ENCODE assay signal across 31 cellular contexts in genomic region chr6:38925110-38925509, GRCh38.
DNase-seq lines count a peak whose midpoint lies in the region; ATAC-seq and TF ChIP-seq lines count a peak whose summit lies in the region.
"Had no signal": no experiment of that assay in that cellular context is flagged by ENCODE, and none has a peak within 500 bp of the region (broad histone marks: within the 10 kb centered on the region; RNA-seq: fewer than 3 reads in every experiment).

No MANE protein-coding gene starts in this region.

- H3K36me3 Mint-ChIP-seq in WTC11, result no peaks in the 10 kb centered on the region
- H3K36me3 Mint-ChIP-seq in mesothelial cell of epicardium, result no peaks in the 10 kb centered on the region
- H3K36me3 Mint-ChIP-seq: CD14-positive monocyte; CD4-positive, alpha-beta memory T cell; CD4-positive, CD25-positive, alpha-beta regulatory T cell; CD8-positive, alpha-beta memory T cell; CD8-positive, alpha-beta T cell had no signal

- CTCF ChIA-PET in WTC11 (lab: Charles Lee), result interaction anchor here (1.0 to 1.6 kb wide), 2 partner anchors 52 to 177 kb away, joined by 3 to 4 read pairs; no protein-coding TSS in a partner anchor

- H2AK5ac ChIP-seq in mesendoderm (ENCODE audit: low read length), result no peak overlapping the region

- no peak overlapping the region for H3K9ac ChIP-seq in mesendoderm (ENCODE audit: low read length)
- H3K9ac ChIP-seq: BLaER1; BLaER1 treated with 17β-estradiol and CSF1 and Interleukin-3, amounts not matched to agents 10 nM and 100 nM had no signal

- no peaks in the 10 kb centered on the region for H3K79me1 ChIP-seq in mesendoderm (ENCODE audit: low read length)

- no peak overlapping the region for H3K18ac ChIP-seq in mesendoderm (ENCODE audit: low read length)

- H2BK5ac ChIP-seq in mesendoderm (ENCODE audit: low read length), result no peak overlapping the region

- no peak overlapping the region for H3K23ac ChIP-seq in mesendoderm (ENCODE audit: low read length)

- H3K4me3 ChIP-seq in mesendoderm (ENCODE audit: low read length) (no peak overlapping the region), prostate gland (no peak overlapping the region)
- H3K4me3 ChIP-seq: A549; BLaER1; BLaER1 treated with 17β-estradiol and CSF1 and Interleukin-3, amounts not matched to agents 10 nM and 100 nM had no signal

- peaks cover 58% of the 10 kb centered on the region for H3K4me1 Mint-ChIP-seq in WTC11
- no peaks in the 10 kb centered on the region for H3K4me1 Mint-ChIP-seq in mesothelial cell of epicardium
- H3K4me1 Mint-ChIP-seq: B cell; CD14-positive monocyte; CD4-positive, alpha-beta memory T cell; CD8-positive, alpha-beta memory T cell had no signal

- H3K9me3 Mint-ChIP-seq in WTC11 (no peaks in the 10 kb centered on the region), mesothelial cell of epicardium (no peaks in the 10 kb centered on the region)
- H3K9me3 Mint-ChIP-seq: CD14-positive monocyte; CD4-positive, alpha-beta memory T cell; CD4-positive, alpha-beta T cell; CD4-positive, CD25-positive, alpha-beta regulatory T cell; CD8-positive, alpha-beta memory T cell; CD8-positive, alpha-beta T cell had no signal

- POLR2A ChIA-PET in WTC11 (lab: Charles Lee), result no interaction called here

- H4K8ac ChIP-seq in mesendoderm (ENCODE audit: low read depth, low read length), result no peak overlapping the region

- no peak for TF ChIP-seq CTCF in WTC11 (IDR thresholded peaks at IDR 0.05)
- TF ChIP-seq CTCF in mesothelial cell of epicardium (IDR thresholded peaks at IDR 0.05; ENCODE audit: unreplicated experiment), result no peak
- no peak for TF ChIP-seq CTCF in prostate gland (IDR thresholded peaks at IDR 0.05)

- WGBS in mesendoderm (ENCODE audit: extremely low coverage, insufficient coverage, low lambda C conversion rate), result no CpG with 5 or more reads among the region's 4 CpGs
- 94% methylated on average over 4 of the region's 4 CpGs for WGBS in prostate gland

- H3K9me3 ChIP-seq in prostate gland, result no peaks in the 10 kb centered on the region
- H3K9me3 ChIP-seq: A549; BE2C; BLaER1; BLaER1 treated with 17β-estradiol and CSF1 and Interleukin-3, amounts not matched to agents 10 nM and 100 nM; Caco-2 had no signal

- H3K56ac ChIP-seq in mesendoderm (ENCODE audit: low read length), result no peak overlapping the region

- no peak overlapping the region for H4K5ac ChIP-seq in mesendoderm (ENCODE audit: low read length)

- ATAC-seq in WTC11, result no peak
- ATAC-seq: A549; CD8-positive, alpha-beta T cell had no signal

- no peaks in the 10 kb centered on the region for H3K79me2 ChIP-seq in mesendoderm (ENCODE audit: control insufficient read depth, insufficient read depth, low read length)

- H3K36me3 ChIP-seq in mesendoderm (ENCODE audit: control insufficient read depth, insufficient read depth, low read length) (no peaks in the 10 kb centered on the region), prostate gland (no peaks in the 10 kb centered on the region)
- H3K36me3 ChIP-seq: BE2C; BLaER1; BLaER1 treated with 17β-estradiol and CSF1 and Interleukin-3, amounts not matched to agents 10 nM and 100 nM had no signal

- DNase-seq in WTC11 (ENCODE audit: low spot score) (no peak), mesendoderm (no peak), mesothelial cell of epicardium (ENCODE audit: low spot score in 2 of 2, unreplicated experiment in 2 of 2) (no peak), prostate gland (ENCODE audit: low spot score) (no peak)
- DNase-seq: 8988T; ACHN; AML-193; BE2C; C1 segment of cervical spinal cord; Caco-2; Calu3; CD4-positive, alpha-beta memory T cell; CD4-positive, alpha-beta T cell; CD4-positive, CD25-positive, alpha-beta regulatory T cell; CD8-positive, alpha-beta memory T cell; CD8-positive, alpha-beta T cell; COR-L47; DMS 273 treated with DMSO at 0.1 percent for 48 hours; DMS153; DMS53; DMS79; DMS79 treated with DMSO at 0.1 percent for 48 hours; DND-41; EL had no signal

- TF ChIP-seq POLR2A in prostate gland (IDR thresholded peaks at IDR 0.05), result no peak

- H3K27ac ChIP-seq in mesendoderm (ENCODE audit: low read depth, low read length) (no peak overlapping the region), prostate gland (no peak overlapping the region)
- H3K27ac ChIP-seq: 22Rv1; A549; BLaER1; BLaER1 treated with 17β-estradiol and CSF1 and Interleukin-3, amounts not matched to agents 10 nM and 100 nM; C4-2B had no signal

- H3K4ac ChIP-seq in mesendoderm (ENCODE audit: low read depth, low read length), result no peak overlapping the region

- H3K4me2 ChIP-seq in mesendoderm (ENCODE audit: low read length), result no peak overlapping the region
- H3K4me2 ChIP-seq: A549; BLaER1; BLaER1 treated with 17β-estradiol and CSF1 and Interleukin-3, amounts not matched to agents 10 nM and 100 nM had no signal

- intact Hi-C loops in prostate gland (cut with DNase I), result no loop called here

- peak overlapping the region; percentile 97 for H2BK120ac ChIP-seq in mesendoderm (ENCODE audit: low read depth, low read length)

- H3K27me3 ChIP-seq in mesendoderm (ENCODE audit: insufficient read depth, low read length, poor library complexity) (no peaks in the 10 kb centered on the region), prostate gland (replicated peaks; ENCODE audit: insufficient read depth) (no peaks in the 10 kb centered on the region)
- H3K27me3 ChIP-seq: BE2C; BLaER1; BLaER1 treated with 17β-estradiol and CSF1 and Interleukin-3, amounts not matched to agents 10 nM and 100 nM had no signal

- no peak overlapping the region for H3K27ac Mint-ChIP-seq in WTC11
- no peak overlapping the region for H3K27ac Mint-ChIP-seq in mesothelial cell of epicardium
- H3K27ac Mint-ChIP-seq: B cell; CD14-positive monocyte; CD4-positive, alpha-beta memory T cell; CD4-positive, alpha-beta T cell; CD8-positive, alpha-beta T cell had no signal

- H3K27me3 Mint-ChIP-seq in WTC11 (ENCODE audit: low read depth) (no peaks in the 10 kb centered on the region), mesothelial cell of epicardium (ENCODE audit: low read depth) (peaks cover 8% of the 10 kb centered on the region)

- no peak overlapping the region for H2BK15ac ChIP-seq in mesendoderm (replicated peaks; ENCODE audit: low read depth)

- H3K4me1 ChIP-seq in mesendoderm (ENCODE audit: control insufficient read depth, low read depth, low read length), result peaks cover 3% of the 10 kb centered on the region
- H3K4me1 ChIP-seq in prostate gland (replicated peaks), result no peaks in the 10 kb centered on the region
- H3K4me1 ChIP-seq: A549; BE2C; BLaER1; BLaER1 treated with 17β-estradiol and CSF1 and Interleukin-3, amounts not matched to agents 10 nM and 100 nM; Caco-2 had no signal

- no peak overlapping the region for H3K4me3 Mint-ChIP-seq in WTC11
- H3K4me3 Mint-ChIP-seq in mesothelial cell of epicardium, result no peak overlapping the region
- H3K4me3 Mint-ChIP-seq: B cell; CD14-positive monocyte; CD4-positive, alpha-beta memory T cell; CD4-positive, alpha-beta T cell; CD4-positive, CD25-positive, alpha-beta regulatory T cell; CD8-positive, alpha-beta memory T cell; CD8-positive, alpha-beta T cell had no signal

TF ChIP-seq in WTC11, 78 proteins besides CTCF, POLR2A, EP300 and RAD21:
- TF ChIP-seq HMGA2 (CRISPR knock-in tag; IDR thresholded peaks at IDR 0.05) (peak; percentile 90), ERG (CRISPR knock-in tag; IDR thresholded peaks at IDR 0.05) (no peak)
